ENCODE assay signal across 13 cellular contexts in genomic region chr5:133977858-133978257, GRCh38. TPM values are rescaled to one million over a fixed set of nuclear protein-coding genes. Genes with fewer than 3 reads are reported as not detected.
A peak's percentile ranks its signal among the peaks of the same experiment; 100 is the strongest.
DNase-seq lines count a peak whose midpoint lies in the region; ATAC-seq, FAIRE-seq and TF ChIP-seq lines count a peak whose summit lies in the region.
"Had no signal": no experiment of that assay in that cellular context is flagged by ENCODE, and none has a peak within 500 bp of the region (broad histone marks: within the 10 kb centered on the region; RNA-seq: fewer than 3 reads in every experiment).

No MANE protein-coding gene starts in this region.

- H3K4me2 ChIP-seq in SK-N-SH, result peak overlapping the region; percentile 30; the same call in 1 of the 2 replicates
- no peak overlapping the region for H3K4me2 ChIP-seq in endothelial cell of umbilical vein (ENCODE audit: insufficient read depth, low read length)
- no peak overlapping the region for H3K4me2 ChIP-seq in skeletal muscle satellite cell (ENCODE audit: low read length)

- no peak overlapping the region for H3K4me3 Mint-ChIP-seq in activated naive CD4-positive, alpha-beta T cell treated with anti-CD3 and anti-CD28 coated beads, Interleukin-2, amount 50 U/mL, for 24 hours
- H3K4me3 Mint-ChIP-seq in effector memory CD8-positive, alpha-beta T cell, result no peak overlapping the region
- H3K4me3 Mint-ChIP-seq: CD4-positive, CD25-positive, alpha-beta regulatory T cell had no signal

- no peaks in the 10 kb centered on the region for H3K9me1 ChIP-seq in endothelial cell of umbilical vein (replicated peaks; ENCODE audit: control insufficient read depth, extremely low read depth, insufficient read depth, low read length)

- TF ChIP-seq POLR2A in endothelial cell of umbilical vein (IDR thresholded peaks at IDR 0.05; ENCODE audit: low read depth, low read length), result no peak

- H4K20me1 ChIP-seq in SK-N-SH (ENCODE audit: insufficient read depth), result 0 out of 2 replicates have a peak, but pooled peaks cover 5% of the 10 kb centered on the region
- H4K20me1 ChIP-seq in endothelial cell of umbilical vein (replicated peaks; ENCODE audit: control insufficient read depth, extremely low read depth, insufficient read depth, low read length), result peaks cover 2% of the 10 kb centered on the region

- H3K79me2 ChIP-seq in SK-N-SH (ENCODE audit: insufficient read depth) (peaks cover 57% of the 10 kb centered on the region), endothelial cell of umbilical vein (ENCODE audit: control insufficient read depth, insufficient read depth, low read length) (peaks cover 26% of the 10 kb centered on the region)

- WGBS in SK-N-SH (ENCODE audit: low lambda C conversion rate), result 19% methylated on average over 1 of the region's 1 CpG

- H3K9ac ChIP-seq in SK-N-SH, result peak overlapping the region; percentile 46
- no peak overlapping the region for H3K9ac ChIP-seq in endothelial cell of umbilical vein (replicated peaks; ENCODE audit: extremely low read depth, insufficient read depth, low read length)
- H3K9ac ChIP-seq in skeletal muscle satellite cell (ENCODE audit: low read depth, low read length), result peak overlapping the region; percentile 66

- H3K27ac Mint-ChIP-seq in activated naive CD4-positive, alpha-beta T cell treated with anti-CD3 and anti-CD28 coated beads, Interleukin-2, amount 50 U/mL, for 24 hours, result peak overlapping the region; percentile 46
- peak overlapping the region in 1 of 2 donors; percentile 82 for H3K27ac Mint-ChIP-seq in effector memory CD8-positive, alpha-beta T cell

- no peak for TF ChIP-seq EP300 in SK-N-SH (IDR thresholded peaks at IDR 0.05; ENCODE audit: borderline replicate concordance in 1 of 2, low read depth in 1 of 2, low read length in 1 of 2)

- ATAC-seq in effector memory CD8-positive, alpha-beta T cell (replicated peaks), result no peak

- peak; percentile 21 for FAIRE-seq in endothelial cell of umbilical vein (lab: Jason Lieb, UNC)
- FAIRE-seq: TTC549 had no signal

- TF ChIP-seq RAD21 in SK-N-SH (IDR thresholded peaks at IDR 0.05; ENCODE audit: low read length), result no peak

- no TSS peak for BruUV-seq in endothelial cell of umbilical vein (replicated peaks; lab: Mats Ljungman, UMichigan)

- peaks cover 35% of the 10 kb centered on the region for H3F3A ChIP-seq in SK-N-SH (replicated peaks; ENCODE audit: insufficient read depth)

- intact Hi-C loops in endothelial cell of umbilical vein (cut with micrococcal nuclease), result no loop called here

- no peaks in the 10 kb centered on the region for H3K9me3 Mint-ChIP-seq in activated naive CD4-positive, alpha-beta T cell treated with anti-CD3 and anti-CD28 coated beads, Interleukin-2, amount 50 U/mL, for 24 hours
- no peaks in the 10 kb centered on the region for H3K9me3 Mint-ChIP-seq in effector memory CD8-positive, alpha-beta T cell
- H3K9me3 Mint-ChIP-seq: CD4-positive, CD25-positive, alpha-beta regulatory T cell had no signal

- H3K27ac ChIP-seq in SK-N-SH (ENCODE audit: low read depth in 2 of 2, low read length in 1 of 2) (peak overlapping the region in 1 of 2 experiments; percentile 88; a peak in 2 of 4 replicates), endothelial cell of umbilical vein (ENCODE audit: insufficient read depth, low read depth, low read length) (peak overlapping the region; percentile 41)
- H3K27ac ChIP-seq: neutrophil had no signal

- no peak for DNase-seq in activated naive CD4-positive, alpha-beta T cell treated with anti-CD3 and anti-CD28 coated beads, Interleukin-2, amount 50 U/mL, for 16 hours
- DNase-seq in SK-N-SH (no peak), endothelial cell of umbilical vein (ENCODE audit: low read depth, low spot score) (no peak)
- DNase-seq in effector memory CD8-positive, alpha-beta T cell, result no peak
- DNase-seq in stimulated activated CD4-positive, alpha-beta T cell treated with anti-CD3 and anti-CD28 coated beads, Interleukin-4, amount 100 ng/mL, for 24 hours, result no peak
- DNase-seq in activated CD4-positive, CD25-positive, alpha-beta regulatory T cell treated with anti-CD3 and anti-CD28 coated beads, Interleukin-2, amount 50 U/mL, for 72 hours, result no peak
- DNase-seq: CD4-positive, CD25-positive, alpha-beta regulatory T cell; NK-92 treated with Interleukin-12 subunit alpha and Interleukin-12 subunit beta, amount 100 ng/mL, for 24 hours had no signal

- H3K36me3 Mint-ChIP-seq in activated naive CD4-positive, alpha-beta T cell treated with anti-CD3 and anti-CD28 coated beads, Interleukin-2, amount 50 U/mL, for 24 hours, result peaks cover 3% of the 10 kb centered on the region
- peaks cover 55% of the 10 kb centered on the region for H3K36me3 Mint-ChIP-seq in effector memory CD8-positive, alpha-beta T cell (ENCODE audit: insufficient read depth)

- no peak overlapping the region for H3K4me3 ChIP-seq in SK-N-SH (ENCODE audit: low read depth in 2 of 2, low read length in 1 of 2)
- H3K4me3 ChIP-seq in endothelial cell of umbilical vein (replicated peaks in 1 of 3; ENCODE audit: insufficient read depth in 1 of 3, low read depth in 1 of 3, low read length in 3 of 3), result no peak overlapping the region
- H3K4me3 ChIP-seq in skeletal muscle satellite cell (ENCODE audit: low read length), result no peak overlapping the region
- H3K4me3 ChIP-seq: adrenal gland had no signal

- H3K27me3 Mint-ChIP-seq in activated naive CD4-positive, alpha-beta T cell treated with anti-CD3 and anti-CD28 coated beads, Interleukin-2, amount 50 U/mL, for 24 hours, result no peaks in the 10 kb centered on the region
- no peaks in the 10 kb centered on the region for H3K27me3 Mint-ChIP-seq in effector memory CD8-positive, alpha-beta T cell
- H3K27me3 Mint-ChIP-seq: CD4-positive, CD25-positive, alpha-beta regulatory T cell had no signal

- H3K4me1 Mint-ChIP-seq in activated naive CD4-positive, alpha-beta T cell treated with anti-CD3 and anti-CD28 coated beads, Interleukin-2, amount 50 U/mL, for 24 hours, result peaks cover 11% of the 10 kb centered on the region
- H3K4me1 Mint-ChIP-seq in effector memory CD8-positive, alpha-beta T cell (ENCODE audit: low read depth in 2 of 2), result no peaks in the 10 kb centered on the region

- TF ChIP-seq CTCF in SK-N-SH (IDR thresholded peaks at IDR 0.05) (no peak), endothelial cell of umbilical vein (IDR thresholded peaks at IDR 0.05; ENCODE audit: extremely low read depth in 1 of 2, insufficient read depth in 1 of 2, low read depth in 1 of 2, low read length in 2 of 2) (no peak)

- H3K9me2 ChIP-seq in SK-N-SH, result no peaks in the 10 kb centered on the region

- CTCF ChIA-PET in SK-N-SH (lab: Yijun Ruan, JAX) (interaction anchor here (1.1 to 6.0 kb wide), 4 partner anchors 15 to 554 kb away, joined by 3 to 62 read pairs (median 12); no protein-coding TSS in a partner anchor), endothelial cell of umbilical vein (lab: Charles Lee) (interaction anchor here (1.2 to 2.4 kb wide), 4 partner anchors 8 to 555 kb away, joined by 3 to 11 read pairs (median 7); no protein-coding TSS in a partner anchor)

- H3K27me3 ChIP-seq in SK-N-SH (ENCODE audit: insufficient read depth), result no peaks in the 10 kb centered on the region
- no peaks in the 10 kb centered on the region for H3K27me3 ChIP-seq in endothelial cell of umbilical vein (ENCODE audit: control insufficient read depth in 2 of 2, insufficient read depth in 2 of 2, low read length in 2 of 2)
- no peaks in the 10 kb centered on the region for H3K27me3 ChIP-seq in skeletal muscle satellite cell (ENCODE audit: control insufficient read depth, insufficient read depth, low read length)
- H3K27me3 ChIP-seq: adrenal gland, neutrophil had no signal

- H2AFZ ChIP-seq in SK-N-SH (ENCODE audit: low read depth) (no peak overlapping the region), endothelial cell of umbilical vein (ENCODE audit: low read depth, low read length) (no peak overlapping the region)

- POLR2A ChIA-PET in SK-N-SH (lab: Yijun Ruan, JAX), result no interaction called here
- POLR2A ChIA-PET in endothelial cell of umbilical vein (lab: Charles Lee), result no interaction called here

- H3K36me3 ChIP-seq in SK-N-SH (replicated peaks in 1 of 2; ENCODE audit: control insufficient read depth in 1 of 2, insufficient read depth in 2 of 2, low read length in 1 of 2) (peaks cover 44 to 68% of the 10 kb centered on the region in 2 experiments), endothelial cell of umbilical vein (ENCODE audit: control insufficient read depth in 2 of 2, extremely low read depth in 1 of 2, insufficient read depth in 2 of 2, low read length in 2 of 2) (peaks cover 19 to 33% of the 10 kb centered on the region in 2 experiments), skeletal muscle satellite cell (ENCODE audit: insufficient read depth, low read length) (peaks cover 65% of the 10 kb centered on the region)

- no peaks in the 10 kb centered on the region for H3K9me3 ChIP-seq in SK-N-SH
- no peaks in the 10 kb centered on the region for H3K9me3 ChIP-seq in endothelial cell of umbilical vein (replicated peaks; ENCODE audit: control insufficient read depth, insufficient read depth, low read length)
- H3K9me3 ChIP-seq in skeletal muscle satellite cell (replicated peaks; ENCODE audit: low read length), result no peaks in the 10 kb centered on the region
- H3K9me3 ChIP-seq: adrenal gland, neutrophil had no signal

- peaks cover 0 to 18% of the 10 kb centered on the region in 2 experiments; a peak in 1 of 4 replicates for H3K4me1 ChIP-seq in SK-N-SH (ENCODE audit: control insufficient read depth in 1 of 2, insufficient read depth in 2 of 2, low read depth in 1 of 2, low read length in 1 of 2)
- H3K4me1 ChIP-seq in endothelial cell of umbilical vein (ENCODE audit: control insufficient read depth, extremely low read depth, insufficient read depth, low read length), result no peaks in the 10 kb centered on the region
- H3K4me1 ChIP-seq in skeletal muscle satellite cell (ENCODE audit: control insufficient read depth, insufficient read depth, low read length), result peaks cover 17% of the 10 kb centered on the region

- dilution Hi-C loops in endothelial cell of umbilical vein (cut with MboI; ENCODE audit: extremely low pct_ligation_motif_present, low sequenced_read_pairs), result no loop called here

RNA-seq across cellular contexts. Expression of gene C5orf15, which starts 9.4 kb away (rescaled TPM):
- polyA plus RNA-seq in SK-N-SH (2012; rRNA removed) (81.0 and 106 TPM in 2 replicates), endothelial cell of umbilical vein (41.1 and 45.4 TPM in 2 replicates)
- polyA plus RNA-seq in SK-N-SH (2012; cell fraction: cytosol; rRNA removed), result 99.4 and 101 TPM in 2 replicates
- 17.5 and 54.9 TPM in 2 replicates for polyA plus RNA-seq in SK-N-SH (2012; cell fraction: nucleus; rRNA removed)
- total RNA-seq in endothelial cell of umbilical vein, result 24.8 and 25.3 TPM in 2 replicates
- polyA plus RNA-seq in endothelial cell of umbilical vein (2011; cell fraction: cytosol; rRNA removed), result 26.6 and 29.2 TPM in 2 replicates
- 16.3 and 24.2 TPM in 2 replicates for polyA plus RNA-seq in endothelial cell of umbilical vein (2011; cell fraction: nucleus; rRNA removed)
- 26.8 and 27.3 TPM in 2 replicates for polyA plus RNA-seq in endothelial cell of umbilical vein (2012)
- polyA minus RNA-seq in endothelial cell of umbilical vein, result 22.9 and 35.3 TPM in 2 replicates
- polyA minus RNA-seq in endothelial cell of umbilical vein (2011; cell fraction: cytosol; rRNA and poly(A)+ RNA removed), result 26.2 TPM
- 7.3 and 9.8 TPM in 2 replicates for polyA minus RNA-seq in endothelial cell of umbilical vein (2011; cell fraction: nucleus; rRNA and poly(A)+ RNA removed)
- total RNA-seq in skeletal muscle satellite cell (2012; rRNA removed), result 49.8 and 51.0 TPM in 2 replicates

RNA-seq across cellular contexts. Expression of gene VDAC1, which starts 26.9 kb away (rescaled TPM):
- 155 and 166 TPM in 2 replicates for polyA plus RNA-seq in SK-N-SH (2012; rRNA removed)
- polyA plus RNA-seq in SK-N-SH (2012; cell fraction: cytosol; rRNA removed), result 216 and 238 TPM in 2 replicates
- 77.0 and 124 TPM in 2 replicates for polyA plus RNA-seq in SK-N-SH (2012; cell fraction: nucleus; rRNA removed)
- total RNA-seq in endothelial cell of umbilical vein, result 247 and 253 TPM in 2 replicates
- 82.8 and 116 TPM in 2 replicates for polyA plus RNA-seq in endothelial cell of umbilical vein
- polyA plus RNA-seq in endothelial cell of umbilical vein (2011; cell fraction: cytosol; rRNA removed), result 186 and 212 TPM in 2 replicates
- polyA plus RNA-seq in endothelial cell of umbilical vein (2011; cell fraction: nucleus; rRNA removed), result 103 and 138 TPM in 2 replicates
- 253 and 326 TPM in 2 replicates for polyA plus RNA-seq in endothelial cell of umbilical vein (2012)
- 75.6 and 82.9 TPM in 2 replicates for polyA minus RNA-seq in endothelial cell of umbilical vein
- polyA minus RNA-seq in endothelial cell of umbilical vein (2011; cell fraction: cytosol; rRNA and poly(A)+ RNA removed), result 81.1 TPM
- polyA minus RNA-seq in endothelial cell of umbilical vein (2011; cell fraction: nucleus; rRNA and poly(A)+ RNA removed), result 39.8 and 53.0 TPM in 2 replicates
- 462 and 516 TPM in 2 replicates for total RNA-seq in skeletal muscle satellite cell (2012; rRNA removed)
